ENCODE assay signal across 20 cellular contexts in the genomic region with DNA sequence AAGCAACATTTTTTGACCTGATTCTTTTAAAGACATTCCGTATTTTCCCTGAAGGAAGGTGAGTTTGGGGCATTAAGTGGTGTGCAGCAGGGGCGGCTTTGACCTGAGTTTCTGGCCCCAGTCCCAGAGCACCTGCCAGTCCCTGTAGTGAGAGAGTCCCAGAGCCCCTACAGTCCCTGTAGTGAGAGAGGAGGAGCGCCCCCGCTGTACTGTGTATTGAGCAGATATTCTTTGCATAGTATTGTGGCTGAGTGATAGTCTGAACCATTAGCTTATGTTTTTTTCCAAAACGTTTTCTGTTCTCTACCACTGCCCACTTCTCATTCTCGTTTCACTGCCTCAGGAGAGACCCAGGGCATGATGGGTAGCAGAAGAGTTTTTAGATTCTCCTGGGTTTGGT.
"Had no signal": no experiment of that assay in that cellular context is flagged by ENCODE, and none has a peak within 500 bp of the region (broad histone marks: within the 10 kb centered on the region; RNA-seq: fewer than 3 reads in every experiment).

No MANE protein-coding gene starts in this region.

- H3K27ac Mint-ChIP-seq: activated CD4-positive, alpha-beta T cell treated with anti-CD3 and anti-CD28 coated beads, Interleukin-2, amount 10 ng/mL, durations not matched to agents 7 days and 5 days; activated CD8-positive, alpha-beta T cell treated with anti-CD3 and anti-CD28 coated beads, Interleukin-2, amount 10 ng/mL, durations not matched to agents 7 days and 5 days; activated naive CD8-positive, alpha-beta T cell treated with anti-CD3 and anti-CD28 coated beads, Interleukin-2, amount 50 U/mL, for 24 hours; activated T-cell treated with anti-CD3 and anti-CD28 coated beads, Interleukin-2, amount 50 U/mL, for 24 hours; activated T-helper 2 cell treated with anti-CD3 and anti-CD28 coated beads, Interferon-gamma antibody, Interleukin-2, Interleukin-4, amounts not matched to agents 10 μg/mL and 5 μg/mL and 100 μg/mL, durations not matched to agents 14 hours and 24 hours and 36 hours; naive thymus-derived CD4-positive, alpha-beta T cell; stimulated activated memory B cell treated with anti-CD40 and anti-IgM and Interleukin-4, amounts not matched to agents 10 μg/mL and 1 μg/mL and 100 μg/mL, for 72 hours; T-helper 1 cell treated with Interleukin-12 subunit alpha and Interleukin-12 subunit beta and Interleukin-4 antibody, amounts not matched to agents 30 μg/mL and 1 μg/mL, for 36 hours had no signal

- H3K4me3 Mint-ChIP-seq: activated CD4-positive, alpha-beta T cell treated with anti-CD3 and anti-CD28 coated beads, Interleukin-2, amount 10 ng/mL, durations not matched to agents 7 days and 5 days; activated CD8-positive, alpha-beta T cell treated with anti-CD3 and anti-CD28 coated beads, Interleukin-2, amount 10 ng/mL, durations not matched to agents 7 days and 5 days; activated naive CD8-positive, alpha-beta T cell treated with anti-CD3 and anti-CD28 coated beads, Interleukin-2, amount 50 U/mL, for 24 hours; activated T-cell treated with anti-CD3 and anti-CD28 coated beads, Interleukin-2, amount 50 U/mL, for 24 hours; naive thymus-derived CD4-positive, alpha-beta T cell; stimulated activated memory B cell treated with anti-CD40 and anti-IgM and Interleukin-4, amounts not matched to agents 10 μg/mL and 1 μg/mL and 100 μg/mL, for 72 hours; T-helper 1 cell treated with Interleukin-12 subunit alpha and Interleukin-12 subunit beta and Interleukin-4 antibody, amounts not matched to agents 30 μg/mL and 1 μg/mL, for 36 hours had no signal

- H3K27me3 ChIP-seq: brain microvascular endothelial cell, esophagus muscularis mucosa, spleen, tibial nerve had no signal

- DNase-seq: activated CD4-positive, alpha-beta T cell treated with anti-CD3 and anti-CD28 coated beads, Interleukin-2, amount 10 ng/mL, durations not matched to agents 7 days and 5 days; activated CD8-positive, alpha-beta T cell treated with anti-CD3 and anti-CD28 coated beads, Interleukin-2, amount 10 ng/mL, durations not matched to agents 7 days and 5 days; activated naive CD4-positive, alpha-beta T cell treated with Interleukin-2 at 50 U/mL for 16 hours; activated naive CD8-positive, alpha-beta T cell treated with anti-CD3 and anti-CD28 coated beads, Interleukin-2, amount 50 U/mL, for 24 hours; activated T-cell treated with anti-CD3 and anti-CD28 coated beads, Interleukin-2, amount 50 U/mL, for 24 hours; aorta; brain microvascular endothelial cell; cortex of kidney; effector CD4-positive, alpha-beta T cell; left ventricle myocardium superior; naive thymus-derived CD4-positive, alpha-beta T cell; spleen; stimulated activated CD4-positive, alpha-beta T cell treated with anti-CD3 and anti-CD28 coated beads, Interleukin-4, amount 100 ng/mL, for 4 hours had no signal

- H3K9me3 ChIP-seq: esophagus muscularis mucosa, spleen, tibial nerve had no signal

- H3K27ac ChIP-seq: brain microvascular endothelial cell, esophagus muscularis mucosa, parathyroid adenoma, spleen, tibial nerve had no signal

- H3K9ac ChIP-seq: parathyroid adenoma had no signal

- ATAC-seq: activated CD8-positive, alpha-beta T cell treated with anti-CD3 and anti-CD28 coated beads, Interleukin-2, amount 10 ng/mL, durations not matched to agents 7 days and 5 days; activated naive CD8-positive, alpha-beta T cell treated with anti-CD3 and anti-CD28 coated beads, Interleukin-2, amount 50 U/mL, for 24 hours; left ventricle myocardium superior; naive thymus-derived CD4-positive, alpha-beta T cell; stimulated activated memory B cell treated with anti-CD40 and anti-IgM and Interleukin-4, amounts not matched to agents 10 μg/mL and 1 μg/mL and 100 μg/mL, for 72 hours had no signal

- H3K27me3 Mint-ChIP-seq: activated naive CD8-positive, alpha-beta T cell treated with anti-CD3 and anti-CD28 coated beads, Interleukin-2, amount 50 U/mL, for 24 hours; activated T-cell treated with anti-CD3 and anti-CD28 coated beads, Interleukin-2, amount 50 U/mL, for 24 hours; stimulated activated memory B cell treated with anti-CD40 and anti-IgM and Interleukin-4, amounts not matched to agents 10 μg/mL and 1 μg/mL and 100 μg/mL, for 72 hours had no signal

- H3K4me3 ChIP-seq: esophagus muscularis mucosa, spleen, tibial nerve had no signal

- H3K36me3 Mint-ChIP-seq: naive thymus-derived CD4-positive, alpha-beta T cell; stimulated activated memory B cell treated with anti-CD40 and anti-IgM and Interleukin-4, amounts not matched to agents 10 μg/mL and 1 μg/mL and 100 μg/mL, for 72 hours had no signal

- H3K4me1 Mint-ChIP-seq: activated CD4-positive, alpha-beta T cell treated with anti-CD3 and anti-CD28 coated beads, Interleukin-2, amount 10 ng/mL, durations not matched to agents 7 days and 5 days; activated naive CD8-positive, alpha-beta T cell treated with anti-CD3 and anti-CD28 coated beads, Interleukin-2, amount 50 U/mL, for 24 hours; stimulated activated memory B cell treated with anti-CD40 and anti-IgM and Interleukin-4, amounts not matched to agents 10 μg/mL and 1 μg/mL and 100 μg/mL, for 72 hours had no signal

- H3K36me3 ChIP-seq: brain microvascular endothelial cell, esophagus muscularis mucosa, spleen, tibial nerve had no signal

- H2AFZ ChIP-seq: parathyroid adenoma had no signal

- FAIRE-seq: endothelial cell of umbilical vein had no signal

- H3K4me1 ChIP-seq: esophagus muscularis mucosa, parathyroid adenoma, spleen, tibial nerve had no signal

- H3K9me3 Mint-ChIP-seq: activated CD4-positive, alpha-beta T cell treated with anti-CD3 and anti-CD28 coated beads, Interleukin-2, amount 10 ng/mL, durations not matched to agents 7 days and 5 days; activated naive CD8-positive, alpha-beta T cell treated with anti-CD3 and anti-CD28 coated beads, Interleukin-2, amount 50 U/mL, for 24 hours; activated T-cell treated with anti-CD3 and anti-CD28 coated beads, Interleukin-2, amount 50 U/mL, for 24 hours; activated T-helper 2 cell treated with anti-CD3 and anti-CD28 coated beads, Interferon-gamma antibody, Interleukin-2, Interleukin-4, amounts not matched to agents 10 μg/mL and 5 μg/mL and 100 μg/mL, durations not matched to agents 14 hours and 24 hours and 36 hours; naive thymus-derived CD4-positive, alpha-beta T cell; stimulated activated memory B cell treated with anti-CD40 and anti-IgM and Interleukin-4, amounts not matched to agents 10 μg/mL and 1 μg/mL and 100 μg/mL, for 72 hours; T-helper 1 cell treated with Interleukin-12 subunit alpha and Interleukin-12 subunit beta and Interleukin-4 antibody, amounts not matched to agents 30 μg/mL and 1 μg/mL, for 36 hours had no signal
